In the genomic region with DNA sequence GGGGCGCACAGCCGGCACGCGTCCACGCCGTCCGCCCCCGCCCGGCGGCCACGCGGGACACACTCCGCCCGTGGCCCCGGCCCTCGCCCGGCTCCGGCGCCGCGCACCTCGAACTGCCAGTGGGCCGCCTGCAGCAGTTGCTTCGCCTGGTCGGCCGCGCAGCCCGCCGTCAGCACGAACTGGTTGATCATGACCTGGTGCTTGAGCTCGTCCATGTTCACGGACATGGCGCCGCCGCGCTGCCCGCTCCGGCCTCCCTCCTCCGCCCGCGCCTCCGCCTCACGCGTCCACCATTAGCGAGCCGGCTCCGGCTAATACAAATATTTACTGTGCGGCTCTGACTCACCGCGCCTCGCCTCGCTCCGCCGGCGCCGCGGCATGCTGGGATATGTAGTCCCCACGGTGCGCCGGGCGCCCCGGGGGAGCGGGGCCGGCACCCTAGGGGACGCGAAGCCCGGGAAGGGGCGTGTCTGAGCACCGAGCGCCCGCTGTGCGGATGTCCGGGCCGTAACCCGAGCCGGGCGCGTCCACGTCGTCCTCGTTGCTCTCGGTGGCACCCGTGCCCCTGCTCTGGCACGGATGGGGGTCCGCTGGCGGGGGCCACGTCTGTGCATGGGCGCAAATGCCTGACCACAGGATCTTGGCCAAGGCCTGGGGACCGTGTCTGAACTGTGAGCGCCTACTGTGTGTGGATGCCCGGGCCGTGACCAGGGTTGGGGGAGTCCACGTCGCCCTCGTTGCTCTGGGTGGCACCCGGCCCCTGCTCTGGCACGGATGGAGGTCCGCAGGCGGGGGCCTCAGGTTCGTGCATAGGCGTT, we compare ENCODE assay signal across 8 cellular contexts. TPM values are rescaled to one million over a fixed set of nuclear protein-coding genes. Genes with fewer than 3 reads are reported as not detected.
DNase-seq lines count a peak whose midpoint lies in the region; ATAC-seq and TF ChIP-seq lines count a peak whose summit lies in the region.

A gene (minus strand): TSS at position 318 of the 818 bp plus-strand sequence. CDS start 91 bp downstream, at position 227.

- no peaks in the 10 kb centered on the region for H3K36me3 ChIP-seq in SU-DHL-6 (ENCODE audit: low read length)
- H3K36me3 ChIP-seq in parathyroid adenoma (ENCODE audit: control insufficient read depth, insufficient read depth, low read length) = no peaks in the 10 kb centered on the region
- no peaks in the 10 kb centered on the region for H3K36me3 ChIP-seq in transverse colon

- no peak for TF ChIP-seq EP300 in transverse colon (IDR thresholded peaks at IDR 0.05; ENCODE audit: low read depth)

- H3K27ac Mint-ChIP-seq in activated naive CD8-positive, alpha-beta T cell treated with anti-CD3 and anti-CD28 coated beads for 36 hours = peak within 1 kb of the TSS; percentile 94

- H3K79me2 ChIP-seq in SU-DHL-6 (ENCODE audit: insufficient read depth, low read length) (peaks cover 11% of the 10 kb centered on the region; the same call in 1 of the 2 replicates), parathyroid adenoma (peaks cover 9% of the 10 kb centered on the region)

- no peaks in the 10 kb centered on the region for H4K20me1 ChIP-seq in SU-DHL-6 (ENCODE audit: low read depth, low read length)

- 0 out of 2 replicates have a peak, but pooled peaks cover 4% of the 10 kb centered on the region for H3F3A ChIP-seq in SU-DHL-6 (ENCODE audit: insufficient read depth)

- in situ Hi-C loops in transverse colon (cut with MboI; ENCODE audit: low pct_ligation_motif_present in 1 of 4, low pct_unique_long_range_greater_than_20kb in 1 of 4, low sequenced_read_pairs in 3 of 4) = no loop called here

- peaks cover 28% of the 10 kb centered on the region for H3K4me1 Mint-ChIP-seq in activated naive CD8-positive, alpha-beta T cell treated with anti-CD3 and anti-CD28 coated beads for 36 hours

- no peaks in the 10 kb centered on the region for H3K27me3 Mint-ChIP-seq in activated naive CD8-positive, alpha-beta T cell treated with anti-CD3 and anti-CD28 coated beads for 36 hours

- no peaks in the 10 kb centered on the region for H3K9me3 ChIP-seq in SU-DHL-6 (ENCODE audit: insufficient read depth, low read length)
- no peaks in the 10 kb centered on the region for H3K9me3 ChIP-seq in parathyroid adenoma (ENCODE audit: control insufficient read depth, low read length)
- H3K9me3 ChIP-seq in transverse colon = no peaks in the 10 kb centered on the region

- TF ChIP-seq CTCF in SU-DHL-6 (IDR thresholded peaks at IDR 0.05; ENCODE audit: insufficient read depth, low read length, poor library complexity, severe bottlenecking) (no peak), parathyroid adenoma (IDR thresholded peaks at IDR 0.05) (no peak), transverse colon (IDR thresholded peaks at IDR 0.05) (no peak)

- intact Hi-C loops in Right ventricle myocardium inferior (cut with DNase I) = no loop called here
- intact Hi-C loops in transverse colon (cut with DNase I; ENCODE audit: low total_unique reads) = no loop called here

- H3K9ac ChIP-seq in SU-DHL-6 (ENCODE audit: low read length) (peak within 1 kb of the TSS; percentile 72), parathyroid adenoma (no peak within 1 kb of the TSS)

- H3K4me1 ChIP-seq in parathyroid adenoma (peaks cover 21% of the 10 kb centered on the region), transverse colon (peaks cover 25 to 64% (median 50%) of the 10 kb centered on the region in 4 donors)

- TF ChIP-seq POLR2A in GM10847 (IDR thresholded peaks at IDR 0.05; ENCODE audit: extremely low read depth, insufficient read length) = peak; percentile 71
- peak; percentile 94 for TF ChIP-seq POLR2A in transverse colon (IDR thresholded peaks at IDR 0.05)

- H3K27me3 ChIP-seq in SU-DHL-6 (ENCODE audit: low read length) (no peaks in the 10 kb centered on the region), parathyroid adenoma (ENCODE audit: control insufficient read depth, insufficient read depth, low read length) (no peaks in the 10 kb centered on the region), transverse colon (no peaks in the 10 kb centered on the region)

- no peaks in the 10 kb centered on the region for H3K9me2 ChIP-seq in SU-DHL-6 (replicated peaks; ENCODE audit: insufficient read depth, low read length)

- H3K27ac ChIP-seq in SU-DHL-6 (ENCODE audit: low read depth, low read length) = peak within 1 kb of the TSS; percentile 71
- peak within 1 kb of the TSS; percentile 100 for H3K27ac ChIP-seq in parathyroid adenoma
- peak within 1 kb of the TSS; percentile 91 to 99 (median 98) for H3K27ac ChIP-seq in transverse colon

- no peaks in the 10 kb centered on the region for H3K36me3 Mint-ChIP-seq in activated naive CD8-positive, alpha-beta T cell treated with anti-CD3 and anti-CD28 coated beads for 36 hours

- 18% methylated on average over 55 of the region's 101 CpGs; no CpG with 5 or more reads in 1 of the 2 donors for WGBS in transverse colon (ENCODE audit: low coverage in 1 of 2), 2 donors

- DNase-seq in NAMALWA (ENCODE audit: low spot score) (peak; percentile 93), Right ventricle myocardium inferior (ENCODE audit: missing footprints) (peak; percentile 95), transverse colon (peak; percentile 91)
- DNase-seq in activated naive CD8-positive, alpha-beta T cell treated with anti-CD3 and anti-CD28 coated beads for 36 hours = peak; percentile 91

- peak; percentile 48 for ATAC-seq in HG02571 (IDR thresholded peaks at IDR 0.05; ENCODE audit: unreplicated experiment)
- ATAC-seq in Right ventricle myocardium inferior = peak; percentile 74

- H3K4me3 ChIP-seq in SU-DHL-6 (ENCODE audit: insufficient read depth, low read length, poor library complexity, severe bottlenecking) = peak within 1 kb of the TSS; percentile 94
- H3K4me3 ChIP-seq in parathyroid adenoma (ENCODE audit: low read depth, low read length) = peak within 1 kb of the TSS; percentile 69
- H3K4me3 ChIP-seq in transverse colon = peak within 1 kb of the TSS; percentile 78 to 96 (median 87)

- no peaks in the 10 kb centered on the region for H3K9me3 Mint-ChIP-seq in activated naive CD8-positive, alpha-beta T cell treated with anti-CD3 and anti-CD28 coated beads for 36 hours

- H3K4me3 Mint-ChIP-seq in activated naive CD8-positive, alpha-beta T cell treated with anti-CD3 and anti-CD28 coated beads for 36 hours = peak within 1 kb of the TSS; percentile 86

- H2AFZ ChIP-seq in SU-DHL-6 (ENCODE audit: low read depth, low read length, severe bottlenecking) (peak within 1 kb of the TSS; percentile 80), parathyroid adenoma (peak within 1 kb of the TSS; percentile 97)

- peak within 1 kb of the TSS; percentile 66 for H3K4me2 ChIP-seq in SU-DHL-6 (ENCODE audit: low read depth, low read length, poor library complexity, severe bottlenecking)
- peak within 1 kb of the TSS; percentile 89 for H3K4me2 ChIP-seq in parathyroid adenoma (ENCODE audit: low read length)

RNA-seq across cellular contexts. Expression of the gene that starts here (rescaled TPM):
- 10 to 100 TPM; 21.3 to 25.4 TPM for total RNA-seq in activated naive CD8-positive, alpha-beta T cell treated with anti-CD3 and anti-CD28 coated beads for 36 hours
- 26.2 TPM for total RNA-seq in Right ventricle myocardium inferior
- total RNA-seq in transverse colon = 10 to 100 TPM in 2 of 4 donors, 1 to 10 TPM in 2; 8.6 to 18.0 (median 10.5) TPM

Comparison
In these comparisons a context has a peak if more than half of its experiments do, and no peak if none do; other contexts are left out.
1. Peak in every context shown above with its lines: DNase-seq, ATAC-seq, H3K4me3 ChIP-seq and H3K27ac ChIP-seq.